Comparison of ENCODE assay signal across 11 cellular contexts in the genomic region with DNA sequence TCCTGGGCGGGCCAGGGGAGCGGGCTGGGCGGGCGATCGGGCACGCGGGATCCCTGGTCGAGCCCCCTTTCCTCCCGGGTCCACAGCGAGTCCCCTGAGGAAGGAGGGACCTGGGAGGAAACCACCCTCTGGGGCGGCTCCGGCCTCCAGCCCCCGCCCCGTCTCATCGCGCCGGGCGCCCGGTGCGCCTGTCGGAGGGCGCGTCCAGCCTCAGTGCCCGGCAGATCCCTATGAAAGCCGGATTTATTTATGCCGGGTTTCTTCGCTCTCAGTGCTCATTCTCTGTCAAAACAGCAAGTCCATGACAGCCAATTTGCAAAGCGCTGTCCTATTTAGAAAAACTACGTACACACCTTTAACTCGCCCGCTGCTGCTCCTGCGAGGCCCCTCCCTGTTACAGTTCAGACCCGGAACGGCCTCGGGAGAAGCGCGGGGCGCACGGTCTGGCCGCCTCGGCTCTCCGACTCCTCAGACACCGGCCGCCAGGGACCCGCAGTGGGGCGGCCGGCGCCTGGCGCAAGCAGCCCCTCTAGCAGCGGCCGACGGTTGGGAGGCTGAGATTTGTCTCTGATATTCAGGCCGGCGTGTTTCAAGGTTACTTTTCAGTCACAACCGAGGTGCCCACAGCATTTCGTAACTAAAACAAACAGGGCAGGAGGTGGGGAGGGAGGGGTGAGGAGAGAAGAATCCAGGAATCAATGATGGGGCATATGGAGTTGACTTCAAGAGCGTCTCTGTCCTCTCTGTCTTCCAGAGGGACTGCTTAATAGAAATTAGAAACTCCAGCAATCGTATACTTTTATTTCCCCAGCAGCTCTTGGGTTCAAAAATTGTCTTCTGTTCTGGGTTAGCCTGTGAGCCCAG. TPM values are rescaled to one million over a fixed set of nuclear protein-coding genes. Genes with fewer than 3 reads are reported as not detected.
DNase-seq lines count a peak whose midpoint lies in the region; ATAC-seq and TF ChIP-seq lines count a peak whose summit lies in the region.
"Had no signal": no experiment of that assay in that cellular context is flagged by ENCODE, and none has a peak within 500 bp of the region (broad histone marks: within the 10 kb centered on the region; RNA-seq: fewer than 3 reads in every experiment).

No MANE protein-coding gene starts in this region.

- H3K4me2 ChIP-seq in neural cell (ENCODE audit: low read length), result no peak overlapping the region

- H3F3A ChIP-seq in neural cell (ENCODE audit: insufficient read depth, low read length, poor library complexity, severe bottlenecking), result no peaks in the 10 kb centered on the region

- no peaks in the 10 kb centered on the region for H3K27me3 ChIP-seq in endocrine pancreas (ENCODE audit: control insufficient read depth, insufficient read depth, low read length)
- peaks cover 98% of the 10 kb centered on the region for H3K27me3 ChIP-seq in neural cell (ENCODE audit: insufficient read depth, low read depth, low read length)
- H3K27me3 ChIP-seq in gastroesophageal sphincter, result peaks cover 98% of the 10 kb centered on the region

- no peaks in the 10 kb centered on the region for H4K20me1 ChIP-seq in neural cell (ENCODE audit: insufficient read depth)

- H3K36me3 ChIP-seq in endocrine pancreas (ENCODE audit: control insufficient read depth, insufficient read depth, low read length) (peaks cover 4% of the 10 kb centered on the region), neural cell (ENCODE audit: insufficient read depth, low read length) (no peaks in the 10 kb centered on the region), gastroesophageal sphincter (no peaks in the 10 kb centered on the region)

- ATAC-seq in gastroesophageal sphincter (no peak), GM19035 (IDR thresholded peaks at IDR 0.05; ENCODE audit: unreplicated experiment) (no peak)
- ATAC-seq: CD8-positive, alpha-beta T cell had no signal

- H3K4me1 ChIP-seq in endocrine pancreas (ENCODE audit: control insufficient read depth, insufficient read depth, low read length), result peaks cover 6% of the 10 kb centered on the region
- H3K4me1 ChIP-seq in gastroesophageal sphincter, result peaks cover 0 to 44% (median 13%) of the 10 kb centered on the region in 3 donors

- TF ChIP-seq EP300 in neural cell (conservative IDR thresholded peaks at IDR 0.05; ENCODE audit: poor library complexity, severe bottlenecking) (no peak), gastroesophageal sphincter (IDR thresholded peaks at IDR 0.05) (no peak)

- H3K9me3 ChIP-seq in endocrine pancreas (ENCODE audit: control insufficient read depth, low read length) (no peaks in the 10 kb centered on the region), neural cell (ENCODE audit: low read length) (peaks cover 10% of the 10 kb centered on the region), gastroesophageal sphincter (no peaks in the 10 kb centered on the region)

- H3K4me3 ChIP-seq in endocrine pancreas (ENCODE audit: control insufficient read depth, insufficient read depth, low read length), result peak overlapping the region; percentile 14
- H3K4me3 ChIP-seq in neural cell (ENCODE audit: low read length), result peak overlapping the region; percentile 30
- H3K4me3 ChIP-seq in gastroesophageal sphincter, result no peak overlapping the region

- H3K9ac ChIP-seq in endocrine pancreas (ENCODE audit: control insufficient read depth, insufficient read depth, low read length) (peak overlapping the region; percentile 93), neural cell (ENCODE audit: low read length) (no peak overlapping the region)

- no peak overlapping the region for H2AFZ ChIP-seq in neural cell (ENCODE audit: low read depth, low read length)

- TF ChIP-seq CTCF in neural cell (IDR thresholded peaks at IDR 0.05; ENCODE audit: poor library complexity, severe bottlenecking), result no peak
- TF ChIP-seq CTCF in gastroesophageal sphincter (IDR thresholded peaks at IDR 0.05), result no peak

- TF ChIP-seq RAD21 in neural cell (conservative IDR thresholded peaks at IDR 0.05), result no peak

- peak; percentile 65 for DNase-seq in ELF-1 (ENCODE audit: low read depth, low spot score)
- peak; percentile 59 for DNase-seq in NCI-H2196 (lab: John Stamatoyannopoulos, UW; ENCODE audit: unreplicated experiment)
- no peak for DNase-seq in T-helper 2 cell
- DNase-seq in SIG-M5 (lab: John Stamatoyannopoulos, UW), result no peak
- DNase-seq: CD8-positive, alpha-beta T cell; left cardiac atrium had no signal

- no peak for TF ChIP-seq POLR2A in gastroesophageal sphincter (IDR thresholded peaks at IDR 0.05)

- no peaks in the 10 kb centered on the region for H3K79me2 ChIP-seq in neural cell (replicated peaks; ENCODE audit: insufficient read depth, low read length)

- no peak overlapping the region for H3K27ac ChIP-seq in neural cell (ENCODE audit: low read length)
- no peak overlapping the region for H3K27ac ChIP-seq in gastroesophageal sphincter

- H3K9me2 ChIP-seq in neural cell (ENCODE audit: insufficient read depth, low read length), result no peaks in the 10 kb centered on the region

- 14 to 15% methylated on average over 2 to 3 of the region's 58 CpGs for WGBS in gastroesophageal sphincter (ENCODE audit: low coverage in 1 of 2), 2 donors

TF ChIP-seq in neural cell, 6 proteins besides CTCF, POLR2A, EP300 and RAD21:
- TF ChIP-seq SMC3 (conservative IDR thresholded peaks at IDR 0.05; ENCODE audit: poor library complexity) (no peak), EZH2 (IDR thresholded peaks at IDR 0.05; ENCODE audit: borderline replicate concordance, insufficient read depth, low read length, poor library complexity, severe bottlenecking) (peak; percentile 93), MXI1 (conservative IDR thresholded peaks at IDR 0.05; ENCODE audit: poor library complexity, severe bottlenecking) (no peak), TAF1 (IDR thresholded peaks at IDR 0.05; ENCODE audit: low read depth) (no peak), POLR2AphosphoS5 (IDR thresholded peaks at IDR 0.05) (no peak)
- TF ChIP-seq, protein P1, sequence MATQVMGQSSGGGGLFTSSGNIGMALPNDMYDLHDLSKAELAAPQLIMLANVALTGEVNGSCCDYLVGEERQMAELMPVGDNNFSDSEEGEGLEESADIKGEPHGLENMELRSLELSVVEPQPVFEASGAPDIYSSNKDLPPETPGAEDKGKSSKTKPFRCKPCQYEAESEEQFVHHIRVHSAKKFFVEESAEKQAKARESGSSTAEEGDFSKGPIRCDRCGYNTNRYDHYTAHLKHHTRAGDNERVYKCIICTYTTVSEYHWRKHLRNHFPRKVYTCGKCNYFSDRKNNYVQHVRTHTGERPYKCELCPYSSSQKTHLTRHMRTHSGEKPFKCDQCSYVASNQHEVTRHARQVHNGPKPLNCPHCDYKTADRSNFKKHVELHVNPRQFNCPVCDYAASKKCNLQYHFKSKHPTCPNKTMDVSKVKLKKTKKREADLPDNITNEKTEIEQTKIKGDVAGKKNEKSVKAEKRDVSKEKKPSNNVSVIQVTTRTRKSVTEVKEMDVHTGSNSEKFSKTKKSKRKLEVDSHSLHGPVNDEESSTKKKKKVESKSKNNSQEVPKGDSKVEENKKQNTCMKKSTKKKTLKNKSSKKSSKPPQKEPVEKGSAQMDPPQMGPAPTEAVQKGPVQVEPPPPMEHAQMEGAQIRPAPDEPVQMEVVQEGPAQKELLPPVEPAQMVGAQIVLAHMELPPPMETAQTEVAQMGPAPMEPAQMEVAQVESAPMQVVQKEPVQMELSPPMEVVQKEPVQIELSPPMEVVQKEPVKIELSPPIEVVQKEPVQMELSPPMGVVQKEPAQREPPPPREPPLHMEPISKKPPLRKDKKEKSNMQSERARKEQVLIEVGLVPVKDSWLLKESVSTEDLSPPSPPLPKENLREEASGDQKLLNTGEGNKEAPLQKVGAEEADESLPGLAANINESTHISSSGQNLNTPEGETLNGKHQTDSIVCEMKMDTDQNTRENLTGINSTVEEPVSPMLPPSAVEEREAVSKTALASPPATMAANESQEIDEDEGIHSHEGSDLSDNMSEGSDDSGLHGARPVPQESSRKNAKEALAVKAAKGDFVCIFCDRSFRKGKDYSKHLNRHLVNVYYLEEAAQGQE (IDR thresholded peaks at IDR 0.05; ENCODE audit: borderline replicate concordance), result no peak

RNA-seq across cellular contexts. Expression of gene FOXA2, which starts 0.8 kb away (rescaled TPM):
- not detected in 2 replicates for polyA plus RNA-seq in neural cell
- not detected in 2 replicates for polyA minus RNA-seq in neural cell
- not detected for total RNA-seq in gastroesophageal sphincter
- total RNA-seq: CD8-positive, alpha-beta T cell; left cardiac atrium; skeletal muscle tissue had no signal

Comparison
In these comparisons a context has a peak if more than half of its experiments do, and no peak if none do; other contexts are left out.
1. DNase-seq: peak in ELF-1 (single experiment) and NCI-H2196 (single experiment); none in T-helper 2 cell (0 of 5) and SIG-M5 (single experiment).
2. H3K4me3 ChIP-seq: peak in endocrine pancreas (single experiment) and neural cell (single experiment); none in gastroesophageal sphincter (0 of 2).